Comparison of ENCODE assay signal across 7 cellular contexts in the genomic region with DNA sequence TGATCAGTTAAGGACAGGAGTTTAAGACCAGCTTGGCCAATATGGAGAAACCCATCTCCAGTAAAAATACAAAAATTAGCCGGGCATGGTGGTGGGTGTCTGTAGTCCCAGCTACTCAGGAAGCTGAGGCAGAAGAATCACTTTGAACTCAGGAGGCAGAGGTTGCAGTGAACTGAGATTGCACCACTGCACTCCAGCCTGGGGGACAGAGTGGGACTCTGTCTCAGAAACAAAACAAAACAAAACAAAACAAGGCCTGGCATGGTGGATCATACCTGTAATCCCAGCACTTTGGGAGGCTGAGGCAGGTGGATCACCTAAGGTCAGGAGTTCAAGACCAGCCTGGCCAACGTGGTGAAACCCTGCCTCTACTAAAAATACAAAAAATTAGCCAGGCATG. TPM values are rescaled to one million over a fixed set of nuclear protein-coding genes. Genes with fewer than 3 reads are reported as not detected.
DNase-seq lines count a peak whose midpoint lies in the region; ATAC-seq and TF ChIP-seq lines count a peak whose summit lies in the region.
"Not testable (repeated sequence)": the region's sequence is repeated elsewhere in the genome, so short reads cannot be mapped to it uniquely, and the experiment has no call there.

No MANE protein-coding gene starts in this region.

- intact Hi-C loops in left lung (cut with DNase I); prostate gland (cut with DNase I); thyroid gland (cut with DNase I): not testable (repeated sequence)

- peak overlapping the region in 1 of 2 donors; percentile 64 for H3K9ac ChIP-seq in duodenal mucosa (ENCODE audit: low read depth in 1 of 2, low read length in 2 of 2)

- 57% methylated on average over 2 of the region's 2 CpGs for WGBS in prostate gland
- 7 to 35% methylated on average over 2 of the region's 2 CpGs for WGBS in thyroid gland, 2 donors

- H3K27ac Mint-ChIP-seq in activated CD4-positive, alpha-beta T cell treated with anti-CD3 and anti-CD28 coated beads, Interleukin-2, amount 10 ng/mL, durations not matched to agents 7 days and 5 days, result peak overlapping the region; percentile 84
- peak overlapping the region; percentile 81 for H3K27ac Mint-ChIP-seq in activated naive CD8-positive, alpha-beta T cell treated with anti-CD3 and anti-CD28 coated beads for 36 hours

- not testable (repeated sequence) for DNase-seq in Jurkat, Clone E6-1 (ENCODE audit: low read depth, low spot score); activated CD4-positive, alpha-beta T cell treated with anti-CD3 and anti-CD28 coated beads, Interleukin-2, amount 10 ng/mL, durations not matched to agents 7 days and 5 days; activated naive CD8-positive, alpha-beta T cell treated with anti-CD3 and anti-CD28 coated beads for 36 hours; left lung; prostate gland (ENCODE audit: low spot score); thyroid gland

- not testable (repeated sequence) for H3K36me3 Mint-ChIP-seq in activated CD4-positive, alpha-beta T cell treated with anti-CD3 and anti-CD28 coated beads, Interleukin-2, amount 10 ng/mL, durations not matched to agents 7 days and 5 days (ENCODE audit: low read depth); activated naive CD8-positive, alpha-beta T cell treated with anti-CD3 and anti-CD28 coated beads for 36 hours

- H3K27me3 Mint-ChIP-seq in activated CD4-positive, alpha-beta T cell treated with anti-CD3 and anti-CD28 coated beads, Interleukin-2, amount 10 ng/mL, durations not matched to agents 7 days and 5 days; activated naive CD8-positive, alpha-beta T cell treated with anti-CD3 and anti-CD28 coated beads for 36 hours: not testable (repeated sequence)

- not testable (repeated sequence) for H3K36me3 ChIP-seq in duodenal mucosa (ENCODE audit: control insufficient read depth in 1 of 2, insufficient read depth in 2 of 2, low read length in 2 of 2); left lung; prostate gland; thyroid gland

- H3K27ac ChIP-seq in duodenal mucosa (ENCODE audit: low read depth, low read length), result peak overlapping the region; percentile 28
- peak overlapping the region; percentile 74 to 83 for H3K27ac ChIP-seq in left lung
- peak overlapping the region; percentile 76 to 79 for H3K27ac ChIP-seq in prostate gland
- peak overlapping the region; percentile 81 to 97 (median 95) for H3K27ac ChIP-seq in thyroid gland

- POLR2A ChIA-PET in activated CD4-positive, alpha-beta T cell treated with anti-CD3 and anti-CD28 coated beads, Interleukin-2, amount 10 ng/mL, durations not matched to agents 7 days and 5 days (lab: Charles Lee), result not testable (repeated sequence)

- not testable (repeated sequence) for TF ChIP-seq CTCF in left lung (IDR thresholded peaks at IDR 0.05); prostate gland (IDR thresholded peaks at IDR 0.05); thyroid gland (IDR thresholded peaks at IDR 0.05)

- peak overlapping the region; percentile 29 for H3K4me3 ChIP-seq in Jurkat, Clone E6-1 (ENCODE audit: low read length)
- H3K4me3 ChIP-seq in duodenal mucosa (ENCODE audit: low read depth in 1 of 2, low read length in 2 of 2); left lung; prostate gland; thyroid gland (replicated peaks in 1 of 3): not testable (repeated sequence)

- not testable (repeated sequence) for H3K9me3 Mint-ChIP-seq in activated CD4-positive, alpha-beta T cell treated with anti-CD3 and anti-CD28 coated beads, Interleukin-2, amount 10 ng/mL, durations not matched to agents 7 days and 5 days; activated naive CD8-positive, alpha-beta T cell treated with anti-CD3 and anti-CD28 coated beads for 36 hours

- ATAC-seq in left lung, result not testable (repeated sequence)

- not testable (repeated sequence) for TF ChIP-seq POLR2A in prostate gland (IDR thresholded peaks at IDR 0.05); thyroid gland (IDR thresholded peaks at IDR 0.05)

- H3K4me1 ChIP-seq in duodenal mucosa (ENCODE audit: control insufficient read depth in 1 of 2, insufficient read depth in 2 of 2, low read length in 2 of 2) (peaks cover 46 to 56% of the 10 kb centered on the region in 2 donors), left lung (peaks cover 22 to 49% of the 10 kb centered on the region in 2 donors), thyroid gland (peaks cover 44 to 61% of the 10 kb centered on the region in 2 donors)
- not testable (repeated sequence) for H3K4me1 ChIP-seq in prostate gland (replicated peaks)

- CTCF ChIA-PET in activated CD4-positive, alpha-beta T cell treated with anti-CD3 and anti-CD28 coated beads, Interleukin-2, amount 10 ng/mL, durations not matched to agents 7 days and 5 days (lab: Charles Lee), result interaction anchor here (0.6 to 1.0 kb wide), 2 partner anchors 10 to 14 kb away, joined by 3 to 5 read pairs; no protein-coding TSS in a partner anchor

- not testable (repeated sequence) for H3K4me3 Mint-ChIP-seq in activated CD4-positive, alpha-beta T cell treated with anti-CD3 and anti-CD28 coated beads, Interleukin-2, amount 10 ng/mL, durations not matched to agents 7 days and 5 days; activated naive CD8-positive, alpha-beta T cell treated with anti-CD3 and anti-CD28 coated beads for 36 hours

- not testable (repeated sequence) for H3K9me3 ChIP-seq in duodenal mucosa (ENCODE audit: control insufficient read depth in 1 of 2, low read length in 2 of 2); left lung; prostate gland; thyroid gland

- H3K4me1 Mint-ChIP-seq in activated CD4-positive, alpha-beta T cell treated with anti-CD3 and anti-CD28 coated beads, Interleukin-2, amount 10 ng/mL, durations not matched to agents 7 days and 5 days, result peaks cover 36% of the 10 kb centered on the region
- peaks cover 32% of the 10 kb centered on the region for H3K4me1 Mint-ChIP-seq in activated naive CD8-positive, alpha-beta T cell treated with anti-CD3 and anti-CD28 coated beads for 36 hours

- H3K27me3 ChIP-seq in duodenal mucosa (ENCODE audit: control insufficient read depth in 1 of 2, insufficient read depth in 2 of 2, low read length in 2 of 2); left lung; prostate gland (replicated peaks; ENCODE audit: insufficient read depth); thyroid gland: not testable (repeated sequence)

RNA-seq across cellular contexts. Expression of gene PLLP, which starts 17.1 kb away (rescaled TPM):
- 8.8 TPM for polyA plus RNA-seq in Jurkat, Clone E6-1 (2012; ENCODE audit: insufficient read depth, insufficient read length)
- under 1 TPM; 0.40 to 0.55 TPM for total RNA-seq in activated CD4-positive, alpha-beta T cell treated with anti-CD3 and anti-CD28 coated beads, Interleukin-2, amount 10 ng/mL, durations not matched to agents 7 days and 5 days
- under 1 TPM; 0.34 to 0.54 TPM for total RNA-seq in activated naive CD8-positive, alpha-beta T cell treated with anti-CD3 and anti-CD28 coated beads for 36 hours
- total RNA-seq in left lung (10 to 100 TPM; 50.6 to 70.6 TPM), prostate gland (10 to 100 TPM; 28.6 to 52.5 TPM), thyroid gland (10 to 100 TPM; 13.6 to 38.5 (median 30.1) TPM)

RNA-seq across cellular contexts. Expression of gene ARL2BP, which starts 22.3 kb away (rescaled TPM):
- 54.4 TPM for polyA plus RNA-seq in Jurkat, Clone E6-1 (2012; ENCODE audit: insufficient read depth, insufficient read length)
- total RNA-seq in activated CD4-positive, alpha-beta T cell treated with anti-CD3 and anti-CD28 coated beads, Interleukin-2, amount 10 ng/mL, durations not matched to agents 7 days and 5 days, result 10 to 100 TPM; 35.0 to 36.7 TPM
- total RNA-seq in activated naive CD8-positive, alpha-beta T cell treated with anti-CD3 and anti-CD28 coated beads for 36 hours, result 10 to 100 TPM; 16.2 to 17.1 TPM
- total RNA-seq in left lung (10 to 100 TPM; 51.4 to 69.3 TPM), prostate gland (10 to 100 TPM; 62.3 to 81.4 TPM), thyroid gland (10 to 100 TPM; 51.2 to 68.9 (median 60.0) TPM)

Comparison
In these comparisons a context has a peak if more than half of its experiments do, and no peak if none do; other contexts are left out.
1. H3K27ac ChIP-seq: peak in every context shown above with its lines; median percentile 95 in thyroid gland; 78 in left lung; 78 in prostate gland; 28 in duodenal mucosa.
2. RNA of gene PLLP, which starts 17.1 kb away (total RNA-seq): 50.6 to 70.6 TPM in left lung, 28.6 to 52.5 TPM in prostate gland and 13.6 to 38.5 TPM in thyroid gland; 0.40 to 0.55 TPM in activated CD4-positive, alpha-beta T cell treated with anti-CD3 and anti-CD28 coated beads, Interleukin-2, amount 10 ng/mL, durations not matched to agents 7 days and 5 days and 0.34 to 0.54 TPM in activated naive CD8-positive, alpha-beta T cell treated with anti-CD3 and anti-CD28 coated beads for 36 hours; every median in the first group is over 4 times any median in the second.